In genomic region chr16:467261-467871, GRCh38 we compare ENCODE assay signal across 7 cellular contexts. TPM values are rescaled to one million over a fixed set of nuclear protein-coding genes. Genes with fewer than 3 reads are reported as not detected.
DNase-seq lines count a peak whose midpoint lies in the region; ATAC-seq and TF ChIP-seq lines count a peak whose summit lies in the region.
"Not testable (repeated sequence)": the region's sequence is repeated elsewhere in the genome, so short reads cannot be mapped to it uniquely, and the experiment has no call there.

No MANE protein-coding gene starts in this region.

- peak overlapping the region; percentile 67 for H3K27ac Mint-ChIP-seq in T-helper 17 cell
- H3K27ac Mint-ChIP-seq in effector memory CD8-positive, alpha-beta T cell = peak overlapping the region; percentile 91 to 92
- H3K27ac Mint-ChIP-seq in progenitor cell of endocrine pancreas = peak overlapping the region; percentile 89
- H3K27ac Mint-ChIP-seq in type B pancreatic cell = peak overlapping the region; percentile 69

- DNase-seq in HUDEP-2 (lab: John Stamatoyannopoulos, UW; ENCODE audit: unreplicated experiment in 76 of 76) = peak in 39 of 76 experiments; percentile 14 to 68 (median 41)
- DNase-seq in T-helper 17 cell; effector memory CD8-positive, alpha-beta T cell; progenitor cell of endocrine pancreas (ENCODE audit: low spot score, unreplicated experiment); type B pancreatic cell (ENCODE audit: extremely low spot score, unreplicated experiment): not testable (repeated sequence)
- peak; percentile 55 for DNase-seq in left kidney (ENCODE audit: low read depth, low spot score)

- not testable (repeated sequence) for H3K27me3 Mint-ChIP-seq in T-helper 17 cell; effector memory CD8-positive, alpha-beta T cell; progenitor cell of endocrine pancreas; type B pancreatic cell

- ATAC-seq in T-helper 17 cell; effector memory CD8-positive, alpha-beta T cell (replicated peaks): not testable (repeated sequence)

- not testable (repeated sequence) for H3K36me3 Mint-ChIP-seq in T-helper 17 cell (ENCODE audit: low read depth); progenitor cell of endocrine pancreas (ENCODE audit: insufficient read depth); type B pancreatic cell
- peaks cover 15% of the 10 kb centered on the region for H3K36me3 Mint-ChIP-seq in effector memory CD8-positive, alpha-beta T cell (ENCODE audit: insufficient read depth)

- TF ChIP-seq CTCF in progenitor cell of endocrine pancreas (IDR thresholded peaks at IDR 0.05; ENCODE audit: unreplicated experiment); type B pancreatic cell (conservative IDR thresholded peaks at IDR 0.05): not testable (repeated sequence)

- H3K4me3 Mint-ChIP-seq in T-helper 17 cell = peak overlapping the region; percentile 72
- not testable (repeated sequence) for H3K4me3 Mint-ChIP-seq in effector memory CD8-positive, alpha-beta T cell; progenitor cell of endocrine pancreas (ENCODE audit: low read depth); type B pancreatic cell

- H3K4me1 Mint-ChIP-seq in T-helper 17 cell; progenitor cell of endocrine pancreas (ENCODE audit: low read depth): not testable (repeated sequence)
- peaks cover 12 to 14% of the 10 kb centered on the region in 2 donors for H3K4me1 Mint-ChIP-seq in effector memory CD8-positive, alpha-beta T cell (ENCODE audit: low read depth in 2 of 2)
- H3K4me1 Mint-ChIP-seq in type B pancreatic cell (ENCODE audit: unreplicated experiment) = peaks cover 11% of the 10 kb centered on the region

- H3K9me3 Mint-ChIP-seq in effector memory CD8-positive, alpha-beta T cell; progenitor cell of endocrine pancreas (ENCODE audit: low read depth); type B pancreatic cell: not testable (repeated sequence)

- not testable (repeated sequence) for H3K9me3 ChIP-seq in T-helper 17 cell (ENCODE audit: control insufficient read depth, low read length, poor library complexity, severe bottlenecking)

- peak overlapping the region; percentile 68 for H3K27ac ChIP-seq in angular gyrus (ENCODE audit: low read depth, low read length)

RNA-seq across cellular contexts. Expression of gene RAB11FIP3, which starts 41.9 kb away (rescaled TPM):
- total RNA-seq in T-helper 17 cell = 10 to 100 TPM; 39.9 to 45.1 TPM
- 92.7 and 97.9 TPM in 2 replicates for total RNA-seq in progenitor cell of endocrine pancreas
- total RNA-seq in type B pancreatic cell (ENCODE audit: low replicate concordance) = 43.4 and 52.1 TPM in 2 replicates
